Comparison of ENCODE assay signal across 17 cellular contexts in the genomic region with DNA sequence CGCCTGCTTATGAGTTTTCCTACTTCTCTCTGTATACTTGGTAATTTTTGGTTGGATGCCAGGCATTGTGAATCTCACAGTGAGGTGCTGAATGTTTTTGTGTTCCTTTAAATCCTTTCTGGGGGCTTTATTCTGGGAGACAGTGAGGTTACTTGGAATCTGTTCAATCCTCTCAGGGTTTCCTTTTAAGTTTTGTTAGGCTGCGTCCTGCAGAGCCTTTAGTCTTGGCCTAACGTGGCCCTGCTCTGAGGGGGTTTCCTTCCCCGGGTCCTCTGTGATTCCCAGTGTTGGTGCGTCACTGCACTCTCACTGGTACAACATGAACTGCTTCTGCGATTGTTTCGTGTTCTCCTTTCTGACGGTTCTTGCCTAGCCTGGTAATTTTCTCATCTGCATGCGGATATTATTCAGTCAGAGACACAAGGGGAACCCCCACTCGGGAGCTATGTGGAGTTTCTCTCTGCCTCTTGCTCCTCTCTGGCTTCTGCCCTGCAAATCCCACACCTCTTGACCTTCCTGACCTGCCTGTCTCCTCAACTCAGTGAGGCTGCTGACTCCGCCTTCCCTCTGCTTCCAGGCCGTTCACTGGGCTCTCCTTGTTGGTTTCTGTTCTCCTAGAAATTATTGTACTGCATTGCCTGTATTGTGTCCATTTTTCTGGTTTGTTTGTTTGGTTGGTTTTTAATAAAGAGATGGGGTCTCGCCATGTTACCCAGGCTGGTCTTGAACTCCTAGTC.
DNase-seq lines count a peak whose midpoint lies in the region; ATAC-seq, FAIRE-seq and TF ChIP-seq lines count a peak whose summit lies in the region.
"Had no signal": no experiment of that assay in that cellular context is flagged by ENCODE, and none has a peak within 500 bp of the region (broad histone marks: within the 10 kb centered on the region; RNA-seq: fewer than 3 reads in every experiment).

No MANE protein-coding gene starts in this region.

- H3K9ac ChIP-seq in GM12878 (ENCODE audit: control insufficient read depth, insufficient read depth, low read length) = no peak overlapping the region

- H3K4me2 ChIP-seq in GM12878 (ENCODE audit: control insufficient read depth, insufficient read depth) (no peak overlapping the region), osteoblast (ENCODE audit: insufficient read depth, low read length) (no peak overlapping the region)

- ATAC-seq in GM12878 (peak; percentile 31; the same call in 2 of the 3 replicates), heart left ventricle (peak; percentile 50 to 86 (median 55))
- no peak for ATAC-seq in effector memory CD8-positive, alpha-beta T cell (replicated peaks)
- ATAC-seq: foreskin keratinocyte; left colon; stimulated activated naive CD8-positive, alpha-beta T cell treated with anti-CD3 and anti-CD28 coated beads, Interleukin-15, amount 100 ng/mL, for 72 hours had no signal

- intact Hi-C loops in GM12878 (cut with micrococcal nuclease; ENCODE audit: unreplicated experiment) = no loop called here
- intact Hi-C loops in heart left ventricle (cut with DNase I) = loop anchor here in 3 of 10 donors (1.0 to 5.0 kb wide), 4 partner anchors 53 to 83 kb away; no protein-coding TSS in a partner anchor
- intact Hi-C loops in activated CD4-positive, alpha-beta T cell treated with anti-CD3 and anti-CD28 coated beads, Interleukin-2, amount 10 ng/mL, durations not matched to agents 24 days and 14 days (cut with micrococcal nuclease) = no loop called here

- H3K4me1 ChIP-seq in GM12878 (ENCODE audit: control insufficient read depth, insufficient read depth, low read length) = no peaks in the 10 kb centered on the region
- H3K4me1 ChIP-seq in heart left ventricle = peaks cover 0 to 63% (median 26%) of the 10 kb centered on the region in 12 donors
- H3K4me1 ChIP-seq in osteoblast (ENCODE audit: insufficient read depth, low read length) = no peaks in the 10 kb centered on the region
- H3K4me1 ChIP-seq: colonic mucosa, foreskin keratinocyte had no signal

- TF ChIP-seq POLR2A in GM12878 (IDR thresholded peaks at IDR 0.05; ENCODE audit: low read depth, low read length) = no peak
- TF ChIP-seq POLR2A in heart left ventricle (IDR thresholded peaks at IDR 0.05) = no peak

- no peak for TF ChIP-seq CTCF in GM12878 (IDR thresholded peaks at IDR 0.05 in 2 of 3, conservative IDR thresholded peaks at IDR 0.05 in 1 of 3; ENCODE audit: control insufficient read depth in 2 of 3, extremely low read depth in 1 of 3, insufficient read depth in 1 of 3, low read depth in 3 of 3, low read length in 3 of 3)
- no peak for TF ChIP-seq CTCF in heart left ventricle (IDR thresholded peaks at IDR 0.05)
- TF ChIP-seq CTCF in osteoblast (IDR thresholded peaks at IDR 0.05; ENCODE audit: extremely low read depth, low read depth, low read length) = no peak
- TF ChIP-seq CTCF in GM10266 (IDR thresholded peaks at IDR 0.05; ENCODE audit: control insufficient read depth, insufficient read depth, low read depth, missing control alignments) = no peak

- H3K36me3 ChIP-seq in GM12878 (ENCODE audit: control insufficient read depth in 2 of 2, insufficient read depth in 2 of 2, low read length in 1 of 2) (no peaks in the 10 kb centered on the region), heart left ventricle (peaks cover 11 to 86% (median 65%) of the 10 kb centered on the region in 9 donors), osteoblast (ENCODE audit: insufficient read depth, low read length) (peaks cover 14% of the 10 kb centered on the region)

- SMC1A ChIA-PET in GM12878 (lab: Charles Lee; ENCODE audit: uncharacterized antibody, unreplicated experiment) = no interaction called here

- 23% methylated on average over 13 of the region's 13 CpGs for WGBS in GM12878 (ENCODE audit: insufficient coverage, insufficient replicate concordance, low lambda C conversion rate, missing lambda C conversion rate)
- 49 to 64% (median 53%) methylated on average over 13 of the region's 13 CpGs for WGBS in heart left ventricle, 4 donors

- DNase-seq in GM12878 (ENCODE audit: low read depth, low spot score) (peak; percentile 5), heart left ventricle (peak in 3 of 5 donors; percentile 42 to 54 (median 47)), osteoblast (ENCODE audit: insufficient read length, low spot score, missing footprints) (peak; percentile 69), NCI-H1048 (lab: John Stamatoyannopoulos, UW) (no peak), GM10266 (ENCODE audit: extremely low spot score) (no peak)
- DNase-seq in effector memory CD8-positive, alpha-beta T cell = no peak
- DNase-seq in activated CD4-positive, alpha-beta T cell treated with anti-CD3 and anti-CD28 coated beads, Interleukin-2, amount 10 ng/mL, durations not matched to agents 24 days and 14 days = no peak
- DNase-seq: activated CD4-positive, alpha-beta T cell treated with anti-CD3 and anti-CD28 coated beads for 1 hour; activated effector memory CD4-positive, alpha-beta T cell treated with Interleukin-2 at 50 U/mL for 16 hours; CD8-positive, alpha-beta memory T cell; colonic mucosa; foreskin keratinocyte; Kasumi-1; NCI-H2081 treated with DMSO at 0.1 percent for 48 hours; stimulated activated CD4-positive, alpha-beta T cell treated with anti-CD3 and anti-CD28 coated beads, Interleukin-2, amount 100 ng/mL, for 48 hours; stimulated activated naive CD8-positive, alpha-beta T cell treated with anti-CD3 and anti-CD28 coated beads, Interleukin-15, amount 100 ng/mL, for 72 hours had no signal

- no peak for TF ChIP-seq EP300 in GM12878 (IDR thresholded peaks at IDR 0.05; ENCODE audit: borderline replicate concordance in 1 of 2, control insufficient read depth in 1 of 2, low read depth in 2 of 2, low read length in 2 of 2)

- peaks cover 3% of the 10 kb centered on the region for H3K36me3 Mint-ChIP-seq in effector memory CD8-positive, alpha-beta T cell (ENCODE audit: insufficient read depth)
- H3K36me3 Mint-ChIP-seq in activated CD4-positive, alpha-beta T cell treated with anti-CD3 and anti-CD28 coated beads, Interleukin-2, amount 10 ng/mL, durations not matched to agents 24 days and 14 days (ENCODE audit: low read depth) = no peaks in the 10 kb centered on the region
- H3K36me3 Mint-ChIP-seq: CD8-positive, alpha-beta memory T cell had no signal

- H3K4me3 Mint-ChIP-seq in effector memory CD8-positive, alpha-beta T cell = no peak overlapping the region
- H3K4me3 Mint-ChIP-seq in activated CD4-positive, alpha-beta T cell treated with anti-CD3 and anti-CD28 coated beads, Interleukin-2, amount 10 ng/mL, durations not matched to agents 24 days and 14 days = no peak overlapping the region
- H3K4me3 Mint-ChIP-seq: CD8-positive, alpha-beta memory T cell; stimulated activated naive CD8-positive, alpha-beta T cell treated with anti-CD3 and anti-CD28 coated beads, Interleukin-15, amount 100 ng/mL, for 72 hours had no signal

- CTCF ChIA-PET in GM12878 (lab: Yijun Ruan, JAX) = no interaction called here

- H3K27me3 Mint-ChIP-seq in effector memory CD8-positive, alpha-beta T cell = peaks cover 4 to 21% of the 10 kb centered on the region in 2 donors
- peaks cover 12% of the 10 kb centered on the region for H3K27me3 Mint-ChIP-seq in activated CD4-positive, alpha-beta T cell treated with anti-CD3 and anti-CD28 coated beads, Interleukin-2, amount 10 ng/mL, durations not matched to agents 24 days and 14 days

- H3K4me3 ChIP-seq in GM12878 (no peak overlapping the region), heart left ventricle (no peak overlapping the region), osteoblast (ENCODE audit: insufficient read depth, low read length) (no peak overlapping the region)
- H3K4me3 ChIP-seq: colonic mucosa had no signal

- H3K4me1 Mint-ChIP-seq in effector memory CD8-positive, alpha-beta T cell (ENCODE audit: low read depth in 2 of 2) = peaks cover 0 to 6% of the 10 kb centered on the region in 2 donors
- H3K4me1 Mint-ChIP-seq in activated CD4-positive, alpha-beta T cell treated with anti-CD3 and anti-CD28 coated beads, Interleukin-2, amount 10 ng/mL, durations not matched to agents 24 days and 14 days = peaks cover 12% of the 10 kb centered on the region

- no TSS peak for BruUV-seq in GM12878 (replicated peaks; lab: Mats Ljungman, UMichigan)

- in situ Hi-C loops in GM12878 (cut with MboI) = no loop called here

- RAD21 ChIA-PET in GM12878 (lab: Charles Lee; ENCODE audit: unreplicated experiment) = no interaction called here

- 0 out of 2 replicates have a peak overlapping the region, but pooled peaks have one; percentile 4 for H2AFZ ChIP-seq in GM12878 (ENCODE audit: control insufficient read depth, low read depth, low read length)
- H2AFZ ChIP-seq in osteoblast (ENCODE audit: low read length) = no peak overlapping the region

- H3K27ac Mint-ChIP-seq in effector memory CD8-positive, alpha-beta T cell = no peak overlapping the region
- no peak overlapping the region for H3K27ac Mint-ChIP-seq in activated CD4-positive, alpha-beta T cell treated with anti-CD3 and anti-CD28 coated beads, Interleukin-2, amount 10 ng/mL, durations not matched to agents 24 days and 14 days
- H3K27ac Mint-ChIP-seq: stimulated activated naive CD8-positive, alpha-beta T cell treated with anti-CD3 and anti-CD28 coated beads, Interleukin-15, amount 100 ng/mL, for 72 hours had no signal

- H3K27me3 ChIP-seq in GM12878 (replicated peaks in 1 of 2; ENCODE audit: control insufficient read depth in 2 of 2, insufficient read depth in 2 of 2, low read length in 1 of 2) (no peaks in the 10 kb centered on the region; a peak in 2 of 4 replicates), heart left ventricle (no peaks in the 10 kb centered on the region), osteoblast (ENCODE audit: insufficient read depth, low read length) (no peaks in the 10 kb centered on the region)
- H3K27me3 ChIP-seq: colonic mucosa, foreskin keratinocyte had no signal

- no peaks in the 10 kb centered on the region for H3K9me3 Mint-ChIP-seq in effector memory CD8-positive, alpha-beta T cell
- no peaks in the 10 kb centered on the region for H3K9me3 Mint-ChIP-seq in activated CD4-positive, alpha-beta T cell treated with anti-CD3 and anti-CD28 coated beads, Interleukin-2, amount 10 ng/mL, durations not matched to agents 24 days and 14 days

- H4K20me1 ChIP-seq in GM12878 (ENCODE audit: control insufficient read depth, insufficient read depth) (no peaks in the 10 kb centered on the region), osteoblast (ENCODE audit: insufficient read depth, low read length) (no peaks in the 10 kb centered on the region)

- no peak for FAIRE-seq in GM12878 (lab: Jason Lieb, UNC)

- POLR2A ChIA-PET in GM12878 (lab: Charles Lee) = no interaction called here

- H3K9me3 ChIP-seq in GM12878 (replicated peaks; ENCODE audit: control insufficient read depth, insufficient read depth, low read length) (no peaks in the 10 kb centered on the region), heart left ventricle (peaks cover 0 to 5% (median 0%) of the 10 kb centered on the region in 12 donors), osteoblast (ENCODE audit: low read depth, low read length) (peaks cover 1% of the 10 kb centered on the region)
- H3K9me3 ChIP-seq: colonic mucosa had no signal

- TF ChIP-seq RAD21 in GM12878 (IDR thresholded peaks at IDR 0.05; ENCODE audit: insufficient read depth, low read depth, low read length) = no peak

- H3K79me2 ChIP-seq in GM12878 (ENCODE audit: control insufficient read depth, insufficient read depth, low read length) = no peaks in the 10 kb centered on the region
- H3K79me2 ChIP-seq in osteoblast (ENCODE audit: insufficient read depth, low read length) = peaks cover 2% of the 10 kb centered on the region

- H3K27ac ChIP-seq in GM12878 (ENCODE audit: control insufficient read depth, insufficient read depth) (no peak overlapping the region), heart left ventricle (peak overlapping the region; percentile 37 to 76 (median 70)), osteoblast (ENCODE audit: low read depth, low read length) (no peak overlapping the region)
- H3K27ac ChIP-seq: colonic mucosa, foreskin keratinocyte had no signal

Comparison
In these comparisons a context has a peak if more than half of its experiments do, and no peak if none do; other contexts are left out.
1. DNase-seq: peak in GM12878 (single experiment), heart left ventricle (3 of 5) and osteoblast (single experiment); none in effector memory CD8-positive, alpha-beta T cell (0 of 3), NCI-H1048 (single experiment), activated CD4-positive, alpha-beta T cell treated with anti-CD3 and anti-CD28 coated beads, Interleukin-2, amount 10 ng/mL, durations not matched to agents 24 days and 14 days (single experiment) and GM10266 (single experiment).
2. H3K27ac ChIP-seq: peak in heart left ventricle (12 of 12); none in GM12878 (single experiment) and osteoblast (single experiment).